ENCODE assay signal across 8 cellular contexts in the genomic region with DNA sequence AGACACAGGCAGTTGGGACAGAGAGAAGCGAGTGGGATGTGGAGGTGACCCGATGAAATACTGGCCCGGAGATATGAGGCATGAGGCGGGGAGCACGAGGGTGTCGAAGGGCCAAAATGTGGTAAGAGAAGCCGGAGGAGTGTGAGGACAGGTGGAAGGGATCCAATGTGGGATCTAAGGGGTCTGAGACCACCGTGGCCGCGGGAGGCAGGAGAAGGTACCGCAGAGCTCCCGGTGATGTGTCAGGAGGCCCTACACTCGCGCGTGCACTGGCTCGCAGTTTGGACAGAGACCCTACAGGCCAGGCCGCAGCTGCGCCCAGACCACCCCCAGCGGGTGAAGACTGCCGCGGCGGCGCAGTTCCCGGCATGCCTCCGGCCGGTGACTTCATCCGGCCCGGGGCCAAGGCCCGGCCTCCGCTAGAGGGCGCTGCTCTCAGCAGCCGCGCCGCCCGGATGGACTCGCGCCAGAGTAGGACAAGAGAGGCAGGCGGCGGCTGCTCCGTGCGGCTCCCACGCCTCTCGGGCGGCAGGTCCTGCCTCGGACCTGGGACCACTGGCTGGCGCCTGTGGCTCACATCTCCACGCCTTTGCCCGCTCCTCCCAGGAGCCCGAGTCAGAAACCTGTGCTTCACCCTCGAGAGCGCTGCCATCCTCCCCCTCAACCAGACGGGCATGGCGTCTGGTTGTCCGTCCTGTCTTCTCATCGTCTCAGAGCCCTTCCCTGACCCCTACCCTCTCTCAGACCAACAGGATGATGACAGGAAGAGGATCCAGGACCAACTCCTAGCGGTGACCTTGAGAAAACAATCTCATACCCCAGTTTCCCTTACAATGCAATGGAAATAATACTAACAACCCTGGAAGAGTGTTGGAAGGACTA. TPM values are rescaled to one million over a fixed set of nuclear protein-coding genes. Genes with fewer than 3 reads are reported as not detected.
A peak's percentile ranks its signal among the peaks of the same experiment; 100 is the strongest.
DNase-seq lines count a peak whose midpoint lies in the region; ATAC-seq and TF ChIP-seq lines count a peak whose summit lies in the region.

No MANE protein-coding gene starts in this region.

- peaks cover 36% of the 10 kb centered on the region for H3K4me1 Mint-ChIP-seq in activated T-helper 1 cell treated with anti-CD3 and anti-CD28 coated beads, Interleukin-12 subunit alpha, Interleukin-12 subunit beta, Interleukin-2, Interleukin-4 antibody, amounts not matched to agents 30 ng/mL and 10 ng/mL and 1 ng/mL, durations not matched to agents 14 hours and 24 hours and 36 hours (ENCODE audit: low read depth)
- H3K4me1 Mint-ChIP-seq in natural killer cell treated with Interleukin-12 subunit alpha and Interleukin-12 subunit beta and Interleukin-15 and Interleukin-18, amount 100 ng/mL, for 72 hours (ENCODE audit: low read depth in 2 of 2), result peaks cover 22 to 28% of the 10 kb centered on the region in 2 donors

- H3K4me3 ChIP-seq in HUES6 (ENCODE audit: low read depth, low read length), result peak overlapping the region; percentile 72

- H3K27me3 Mint-ChIP-seq in activated T-helper 1 cell treated with anti-CD3 and anti-CD28 coated beads, Interleukin-12 subunit alpha, Interleukin-12 subunit beta, Interleukin-2, Interleukin-4 antibody, amounts not matched to agents 30 ng/mL and 10 ng/mL and 1 ng/mL, durations not matched to agents 14 hours and 24 hours and 36 hours (ENCODE audit: insufficient read depth), result peaks cover 2% of the 10 kb centered on the region
- H3K27me3 Mint-ChIP-seq in natural killer cell treated with Interleukin-12 subunit alpha and Interleukin-12 subunit beta and Interleukin-15 and Interleukin-18, amount 100 ng/mL, for 72 hours, result peaks cover 0 to 6% of the 10 kb centered on the region in 2 donors

- H3K27ac ChIP-seq in HUES6 (ENCODE audit: low read depth, low read length), result peak overlapping the region; percentile 76; the same call in 1 of the 2 replicates

- H3K27me3 ChIP-seq in HUES6 (ENCODE audit: control insufficient read depth, insufficient read depth, low read length), result no peaks in the 10 kb centered on the region

- DNase-seq in DMS153 treated with DMSO at 0.1 percent for 48 hours (lab: John Stamatoyannopoulos, UW; ENCODE audit: unreplicated experiment) (peak; percentile 47), fibroblast of peridontal ligament (ENCODE audit: extremely low read depth) (peak; percentile 79)
- peak; percentile 88 for DNase-seq in activated T-helper 1 cell treated with anti-CD3 and anti-CD28 coated beads, Interleukin-12 subunit alpha, Interleukin-12 subunit beta, Interleukin-2, Interleukin-4 antibody, amounts not matched to agents 30 ng/mL and 10 ng/mL and 1 ng/mL, durations not matched to agents 14 hours and 24 hours and 36 hours (ENCODE audit: low spot score)
- DNase-seq in natural killer cell treated with Interleukin-12 subunit alpha and Interleukin-12 subunit beta and Interleukin-15 and Interleukin-18, amount 100 ng/mL, for 72 hours (ENCODE audit: low spot score), result peak; percentile 89
- DNase-seq in stimulated activated naive CD8-positive, alpha-beta T cell treated with anti-CD3 and anti-CD28 coated beads, Interleukin-15, Interleukin-2, amounts not matched to agents 100 U/mL and 50 U/mL, for 24 hours, result peak; percentile 95

- H3K27ac Mint-ChIP-seq in activated T-helper 1 cell treated with anti-CD3 and anti-CD28 coated beads, Interleukin-12 subunit alpha, Interleukin-12 subunit beta, Interleukin-2, Interleukin-4 antibody, amounts not matched to agents 30 ng/mL and 10 ng/mL and 1 ng/mL, durations not matched to agents 14 hours and 24 hours and 36 hours, result peak overlapping the region; percentile 90
- H3K27ac Mint-ChIP-seq in natural killer cell treated with Interleukin-12 subunit alpha and Interleukin-12 subunit beta and Interleukin-15 and Interleukin-18, amount 100 ng/mL, for 72 hours, result peak overlapping the region; percentile 73 to 80

- no peaks in the 10 kb centered on the region for H3K36me3 ChIP-seq in HUES6 (ENCODE audit: control insufficient read depth, insufficient read depth, low read length)

- H3K9me3 ChIP-seq in HUES6 (ENCODE audit: control insufficient read depth, insufficient read depth, low read depth, low read length), result no peaks in the 10 kb centered on the region

- intact Hi-C loops in activated T-helper 1 cell treated with anti-CD3 and anti-CD28 coated beads, Interleukin-12 subunit alpha, Interleukin-12 subunit beta, Interleukin-2, Interleukin-4 antibody, amounts not matched to agents 30 ng/mL and 10 ng/mL and 1 ng/mL, durations not matched to agents 14 hours and 24 hours and 36 hours (cut with micrococcal nuclease), result loop anchor here (1.0 to 5.0 kb wide), 7 partner anchors 43 to 247 kb away; a partner anchor contains a TSS

- H3K4me1 ChIP-seq in HUES6 (ENCODE audit: control insufficient read depth, insufficient read depth, low read length), result peaks cover 17% of the 10 kb centered on the region

- H3K9me3 Mint-ChIP-seq in activated T-helper 1 cell treated with anti-CD3 and anti-CD28 coated beads, Interleukin-12 subunit alpha, Interleukin-12 subunit beta, Interleukin-2, Interleukin-4 antibody, amounts not matched to agents 30 ng/mL and 10 ng/mL and 1 ng/mL, durations not matched to agents 14 hours and 24 hours and 36 hours, result no peaks in the 10 kb centered on the region
- no peaks in the 10 kb centered on the region for H3K9me3 Mint-ChIP-seq in natural killer cell treated with Interleukin-12 subunit alpha and Interleukin-12 subunit beta and Interleukin-15 and Interleukin-18, amount 100 ng/mL, for 72 hours

- H3K36me3 Mint-ChIP-seq in activated T-helper 1 cell treated with anti-CD3 and anti-CD28 coated beads, Interleukin-12 subunit alpha, Interleukin-12 subunit beta, Interleukin-2, Interleukin-4 antibody, amounts not matched to agents 30 ng/mL and 10 ng/mL and 1 ng/mL, durations not matched to agents 14 hours and 24 hours and 36 hours (ENCODE audit: low read depth), result peaks cover 3% of the 10 kb centered on the region
- H3K36me3 Mint-ChIP-seq in natural killer cell treated with Interleukin-12 subunit alpha and Interleukin-12 subunit beta and Interleukin-15 and Interleukin-18, amount 100 ng/mL, for 72 hours, result no peaks in the 10 kb centered on the region

- ATAC-seq in GM21423 (IDR thresholded peaks at IDR 0.05; ENCODE audit: unreplicated experiment), result peak; percentile 90
- ATAC-seq in natural killer cell treated with Interleukin-12 subunit alpha and Interleukin-12 subunit beta and Interleukin-15 and Interleukin-18, amount 100 ng/mL, for 72 hours, result peak; percentile 95
- ATAC-seq in stimulated activated naive CD8-positive, alpha-beta T cell treated with anti-CD3 and anti-CD28 coated beads, Interleukin-15, Interleukin-2, amounts not matched to agents 100 U/mL and 50 U/mL, for 24 hours, result peak; percentile 95

- peak overlapping the region; percentile 86 for H3K4me3 Mint-ChIP-seq in activated T-helper 1 cell treated with anti-CD3 and anti-CD28 coated beads, Interleukin-12 subunit alpha, Interleukin-12 subunit beta, Interleukin-2, Interleukin-4 antibody, amounts not matched to agents 30 ng/mL and 10 ng/mL and 1 ng/mL, durations not matched to agents 14 hours and 24 hours and 36 hours
- peak overlapping the region; percentile 89 for H3K4me3 Mint-ChIP-seq in natural killer cell treated with Interleukin-12 subunit alpha and Interleukin-12 subunit beta and Interleukin-15 and Interleukin-18, amount 100 ng/mL, for 72 hours

- peak overlapping the region; percentile 69 for H3K9ac ChIP-seq in HUES6 (ENCODE audit: low read length)

TF ChIP-seq in PFSK-1, 5 proteins besides CTCF, POLR2A, EP300 and RAD21 (continues in another document):
- no peak for TF ChIP-seq TAF1 (IDR thresholded peaks at IDR 0.05; ENCODE audit: borderline replicate concordance, insufficient read depth, low read length)

RNA-seq across cellular contexts. Expression of a gene that starts 35.4 kb away (rescaled TPM):
- 7.4 TPM for polyA plus RNA-seq in PFSK-1 (2012; ENCODE audit: insufficient read length, low read depth)
- total RNA-seq in activated T-helper 1 cell treated with anti-CD3 and anti-CD28 coated beads, Interleukin-12 subunit alpha, Interleukin-12 subunit beta, Interleukin-2, Interleukin-4 antibody, amounts not matched to agents 30 ng/mL and 10 ng/mL and 1 ng/mL, durations not matched to agents 14 hours and 24 hours and 36 hours, result 213 and 226 TPM in 2 replicates
- 100 to 1,000 TPM; 138 to 156 TPM for total RNA-seq in natural killer cell treated with Interleukin-12 subunit alpha and Interleukin-12 subunit beta and Interleukin-15 and Interleukin-18, amount 100 ng/mL, for 72 hours

RNA-seq across cellular contexts. Expression of a gene that starts 43.2 kb away (rescaled TPM):
- 88.9 TPM for polyA plus RNA-seq in PFSK-1 (2012; ENCODE audit: insufficient read length, low read depth)
- total RNA-seq in activated T-helper 1 cell treated with anti-CD3 and anti-CD28 coated beads, Interleukin-12 subunit alpha, Interleukin-12 subunit beta, Interleukin-2, Interleukin-4 antibody, amounts not matched to agents 30 ng/mL and 10 ng/mL and 1 ng/mL, durations not matched to agents 14 hours and 24 hours and 36 hours, result 251 and 265 TPM in 2 replicates
- total RNA-seq in natural killer cell treated with Interleukin-12 subunit alpha and Interleukin-12 subunit beta and Interleukin-15 and Interleukin-18, amount 100 ng/mL, for 72 hours, result 100 to 1,000 TPM; 176 to 190 TPM

RNA-seq across cellular contexts. Expression of a gene that starts 47.1 kb away (rescaled TPM):
- polyA plus RNA-seq in PFSK-1 (2012; ENCODE audit: insufficient read length, low read depth), result not detected
- total RNA-seq in activated T-helper 1 cell treated with anti-CD3 and anti-CD28 coated beads, Interleukin-12 subunit alpha, Interleukin-12 subunit beta, Interleukin-2, Interleukin-4 antibody, amounts not matched to agents 30 ng/mL and 10 ng/mL and 1 ng/mL, durations not matched to agents 14 hours and 24 hours and 36 hours, result 0.29 and 0.39 TPM in 2 replicates
- not detected for total RNA-seq in natural killer cell treated with Interleukin-12 subunit alpha and Interleukin-12 subunit beta and Interleukin-15 and Interleukin-18, amount 100 ng/mL, for 72 hours

RNA-seq across cellular contexts. Expression of a gene that starts 55.4 kb away (rescaled TPM):
- 0.55 TPM for polyA plus RNA-seq in PFSK-1 (2012; ENCODE audit: insufficient read length, low read depth)
- 1.3 and 1.4 TPM in 2 replicates for total RNA-seq in activated T-helper 1 cell treated with anti-CD3 and anti-CD28 coated beads, Interleukin-12 subunit alpha, Interleukin-12 subunit beta, Interleukin-2, Interleukin-4 antibody, amounts not matched to agents 30 ng/mL and 10 ng/mL and 1 ng/mL, durations not matched to agents 14 hours and 24 hours and 36 hours
- not detected for total RNA-seq in natural killer cell treated with Interleukin-12 subunit alpha and Interleukin-12 subunit beta and Interleukin-15 and Interleukin-18, amount 100 ng/mL, for 72 hours

Comparison
In these comparisons a context has a peak if more than half of its experiments do, and no peak if none do; other contexts are left out.
1. Peak in every context shown above with its lines: DNase-seq, ATAC-seq, H3K4me3 ChIP-seq and H3K27ac ChIP-seq.